Comparison of ENCODE assay signal across 12 cellular contexts in the genomic region with DNA sequence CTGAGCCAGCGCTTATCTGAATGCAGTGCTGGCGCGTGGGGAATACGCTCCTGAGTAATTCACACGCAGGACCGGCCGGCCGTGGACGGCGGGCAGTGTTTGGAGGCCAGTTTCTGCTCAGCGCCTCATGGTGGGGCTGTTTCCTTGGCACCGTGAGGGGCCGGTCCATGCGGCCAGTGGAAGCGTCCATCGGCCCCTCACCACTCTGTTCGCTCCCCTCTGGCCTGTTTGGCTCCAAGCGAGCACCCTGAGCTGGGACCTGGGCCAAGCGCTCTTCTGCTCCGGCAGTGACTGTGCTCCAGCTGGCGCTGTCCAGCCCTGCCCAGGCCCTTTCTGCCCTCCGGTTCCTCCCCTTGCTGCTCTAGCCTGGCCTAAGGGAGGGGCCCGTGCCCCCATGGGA. TPM values are rescaled to one million over a fixed set of nuclear protein-coding genes. Genes with fewer than 3 reads are reported as not detected.
DNase-seq lines count a peak whose midpoint lies in the region; ATAC-seq and TF ChIP-seq lines count a peak whose summit lies in the region.
"Had no signal": no experiment of that assay in that cellular context is flagged by ENCODE, and none has a peak within 500 bp of the region (broad histone marks: within the 10 kb centered on the region; RNA-seq: fewer than 3 reads in every experiment).

No MANE protein-coding gene starts in this region.

- no peaks in the 10 kb centered on the region for H3K36me3 ChIP-seq in brain microvascular endothelial cell (replicated peaks)
- H3K36me3 ChIP-seq: neutrophil had no signal

- no peaks in the 10 kb centered on the region for H3K36me3 Mint-ChIP-seq in natural killer cell treated with Interleukin-12 subunit alpha and Interleukin-12 subunit beta and Interleukin-15 and Interleukin-18, amount 100 ng/mL, for 72 hours

- in situ Hi-C loops in brain microvascular endothelial cell (cut with HindIII; ENCODE audit: low pct_ligation_motif_present, low sequenced_read_pairs), result no loop called here

- H3K27ac ChIP-seq in brain microvascular endothelial cell, result no peak overlapping the region
- H3K27ac ChIP-seq in substantia nigra (ENCODE audit: low read depth, low read length, poor library complexity, severe bottlenecking), result peak overlapping the region; percentile 99
- H3K27ac ChIP-seq: foreskin keratinocyte, neutrophil had no signal

- DNase-seq in DMS53 (lab: John Stamatoyannopoulos, UW), result peak; percentile 49
- no peak for DNase-seq in DMS53 treated with DMSO at 0.1 percent for 48 hours (lab: John Stamatoyannopoulos, UW; ENCODE audit: unreplicated experiment)
- DNase-seq in brain microvascular endothelial cell, result no peak
- peak; percentile 73 for DNase-seq in inferior parietal cortex (ENCODE audit: extremely low spot score)
- DNase-seq in substantia nigra (lab: John Stamatoyannopoulos, UW), result peak in 47 of 49 donors; percentile 32 to 94 (median 76)
- no peak for DNase-seq in iPS-NIHi7 (ENCODE audit: extremely low spot score)
- DNase-seq in natural killer cell treated with Interleukin-12 subunit alpha and Interleukin-12 subunit beta and Interleukin-15 and Interleukin-18, amount 100 ng/mL, for 72 hours (ENCODE audit: low spot score), result no peak
- DNase-seq: foreskin keratinocyte, NCI-H345, T-helper 17 cell had no signal

- TF ChIP-seq CTCF in brain microvascular endothelial cell (IDR thresholded peaks at IDR 0.05; ENCODE audit: low read depth, low read length, missing control alignments), result peak; percentile 48

- H3K9me3 Mint-ChIP-seq in natural killer cell treated with Interleukin-12 subunit alpha and Interleukin-12 subunit beta and Interleukin-15 and Interleukin-18, amount 100 ng/mL, for 72 hours, result no peaks in the 10 kb centered on the region

- no peak overlapping the region for H3K4me3 ChIP-seq in brain microvascular endothelial cell (ENCODE audit: low read depth, low read length)

- H3K27me3 Mint-ChIP-seq in natural killer cell treated with Interleukin-12 subunit alpha and Interleukin-12 subunit beta and Interleukin-15 and Interleukin-18, amount 100 ng/mL, for 72 hours, result no peaks in the 10 kb centered on the region

- no peak overlapping the region for H3K4me3 Mint-ChIP-seq in natural killer cell treated with Interleukin-12 subunit alpha and Interleukin-12 subunit beta and Interleukin-15 and Interleukin-18, amount 100 ng/mL, for 72 hours
- H3K4me3 Mint-ChIP-seq: T-helper 17 cell had no signal

- H3K27ac Mint-ChIP-seq in natural killer cell treated with Interleukin-12 subunit alpha and Interleukin-12 subunit beta and Interleukin-15 and Interleukin-18, amount 100 ng/mL, for 72 hours, result no peak overlapping the region
- H3K27ac Mint-ChIP-seq: T-helper 17 cell had no signal

- ATAC-seq in natural killer cell treated with Interleukin-12 subunit alpha and Interleukin-12 subunit beta and Interleukin-15 and Interleukin-18, amount 100 ng/mL, for 72 hours, result no peak
- no peak for ATAC-seq in GM18861 (IDR thresholded peaks at IDR 0.05; ENCODE audit: unreplicated experiment)
- ATAC-seq: foreskin keratinocyte, T-helper 17 cell had no signal

- peaks cover 12% of the 10 kb centered on the region for H3K27me3 ChIP-seq in brain microvascular endothelial cell (replicated peaks)
- H3K27me3 ChIP-seq: foreskin keratinocyte had no signal

- H3K4me1 Mint-ChIP-seq in natural killer cell treated with Interleukin-12 subunit alpha and Interleukin-12 subunit beta and Interleukin-15 and Interleukin-18, amount 100 ng/mL, for 72 hours (ENCODE audit: low read depth in 2 of 2), result peaks cover 0 to 2% of the 10 kb centered on the region in 2 donors

RNA-seq across cellular contexts. Expression of a gene that starts 16.3 kb away (rescaled TPM):
- 1 to 10 TPM; 5.5 to 6.9 TPM for total RNA-seq in natural killer cell treated with Interleukin-12 subunit alpha and Interleukin-12 subunit beta and Interleukin-15 and Interleukin-18, amount 100 ng/mL, for 72 hours

RNA-seq across cellular contexts. Expression of a gene that starts 47.4 kb away (rescaled TPM):
- total RNA-seq in natural killer cell treated with Interleukin-12 subunit alpha and Interleukin-12 subunit beta and Interleukin-15 and Interleukin-18, amount 100 ng/mL, for 72 hours, result 10 to 100 TPM; 10.7 to 18.9 TPM

Comparison
In these comparisons a context has a peak if more than half of its experiments do, and no peak if none do; other contexts are left out.
1. DNase-seq: peak in DMS53 (single experiment), inferior parietal cortex (single experiment) and substantia nigra (47 of 49); none in DMS53 treated with DMSO at 0.1 percent for 48 hours (single experiment), brain microvascular endothelial cell (single experiment), iPS-NIHi7 (single experiment) and natural killer cell treated with Interleukin-12 subunit alpha and Interleukin-12 subunit beta and Interleukin-15 and Interleukin-18, amount 100 ng/mL, for 72 hours (single experiment).